In genomic region chr1:33080373-33080772, GRCh38 we compare ENCODE assay signal across 8 cellular contexts. TPM values are rescaled to one million over a fixed set of nuclear protein-coding genes. Genes with fewer than 3 reads are reported as not detected.
DNase-seq lines count a peak whose midpoint lies in the region; ATAC-seq and TF ChIP-seq lines count a peak whose summit lies in the region.

No MANE protein-coding gene starts in this region.

- no peak for TF ChIP-seq CTCF in HFF-Myc (IDR thresholded peaks at IDR 0.05; ENCODE audit: low read depth, low read length, missing control alignments)

- no peaks in the 10 kb centered on the region for H3K36me3 Mint-ChIP-seq in activated CD4-positive, alpha-beta memory T cell treated with anti-CD3 and anti-CD28 coated beads, Interleukin-2, amount 10 ng/mL, durations not matched to agents 7 days and 5 days (ENCODE audit: low read depth)
- H3K36me3 Mint-ChIP-seq in stimulated activated effector memory CD8-positive, alpha-beta T cell treated with anti-CD3 and anti-CD28 coated beads, Interleukin-12 subunit alpha, Interleukin-12 subunit beta, amount 100 ng/mL, for 72 hours: no peaks in the 10 kb centered on the region

- no peak overlapping the region for H3K27ac Mint-ChIP-seq in activated CD4-positive, alpha-beta memory T cell treated with anti-CD3 and anti-CD28 coated beads, Interleukin-2, amount 10 ng/mL, durations not matched to agents 7 days and 5 days
- H3K27ac Mint-ChIP-seq in stimulated activated effector memory CD8-positive, alpha-beta T cell treated with anti-CD3 and anti-CD28 coated beads, Interleukin-12 subunit alpha, Interleukin-12 subunit beta, amount 100 ng/mL, for 72 hours: peak overlapping the region; percentile 76

- peaks cover 21% of the 10 kb centered on the region for H3K4me1 Mint-ChIP-seq in activated CD4-positive, alpha-beta memory T cell treated with anti-CD3 and anti-CD28 coated beads, Interleukin-2, amount 10 ng/mL, durations not matched to agents 7 days and 5 days
- peaks cover 9% of the 10 kb centered on the region for H3K4me1 Mint-ChIP-seq in stimulated activated effector memory CD8-positive, alpha-beta T cell treated with anti-CD3 and anti-CD28 coated beads, Interleukin-12 subunit alpha, Interleukin-12 subunit beta, amount 100 ng/mL, for 72 hours

- peak overlapping the region; percentile 73 for H3K4me3 Mint-ChIP-seq in activated CD4-positive, alpha-beta memory T cell treated with anti-CD3 and anti-CD28 coated beads, Interleukin-2, amount 10 ng/mL, durations not matched to agents 7 days and 5 days
- peak overlapping the region; percentile 65 for H3K4me3 Mint-ChIP-seq in stimulated activated effector memory CD8-positive, alpha-beta T cell treated with anti-CD3 and anti-CD28 coated beads, Interleukin-12 subunit alpha, Interleukin-12 subunit beta, amount 100 ng/mL, for 72 hours

- CTCF ChIA-PET in activated CD4-positive, alpha-beta memory T cell treated with anti-CD3 and anti-CD28 coated beads, Interleukin-2, amount 10 ng/mL, durations not matched to agents 7 days and 5 days (lab: Charles Lee): interaction anchor here (0.8 to 1.8 kb wide), 8 partner anchors 16 to 368 kb away, joined by 3 to 11 read pairs (median 4); no protein-coding TSS in a partner anchor

- H3K27me3 ChIP-seq in iPS-15b (ENCODE audit: control insufficient read depth, insufficient read depth, low read length): peaks cover 44% of the 10 kb centered on the region

- no peak for DNase-seq in HFF-Myc (ENCODE audit: extremely low read depth, low read depth)
- DNase-seq in activated CD4-positive, alpha-beta memory T cell treated with anti-CD3 and anti-CD28 coated beads, Interleukin-2, amount 10 ng/mL, durations not matched to agents 7 days and 5 days: no peak
- no peak for DNase-seq in stimulated activated effector memory CD8-positive, alpha-beta T cell treated with anti-CD3 and anti-CD28 coated beads, Interleukin-12 subunit alpha, Interleukin-12 subunit beta, amount 100 ng/mL, for 72 hours (ENCODE audit: low spot score in 2 of 2)
- DNase-seq in stimulated activated naive CD4-positive, alpha-beta T cell treated with Interleukin-2 at 50 U/mL for 16 hours (lab: John Stamatoyannopoulos, UW): no peak
- DNase-seq in NCI-H774 (lab: John Stamatoyannopoulos, UW): no peak

- H3K27me3 Mint-ChIP-seq in activated CD4-positive, alpha-beta memory T cell treated with anti-CD3 and anti-CD28 coated beads, Interleukin-2, amount 10 ng/mL, durations not matched to agents 7 days and 5 days: peaks cover 19% of the 10 kb centered on the region

- H3K4me3 ChIP-seq in HFF-Myc (replicated peaks; ENCODE audit: low read depth, low read length) (peak overlapping the region; percentile 69), iPS-15b (ENCODE audit: low read depth, low read length) (peak overlapping the region; percentile 81)

- no peaks in the 10 kb centered on the region for H3K9me3 ChIP-seq in iPS-15b (ENCODE audit: control insufficient read depth, insufficient read depth, low read length)

- H3K9ac ChIP-seq in iPS-15b (ENCODE audit: low read depth, low read length): no peak overlapping the region

- H3K9me3 Mint-ChIP-seq in activated CD4-positive, alpha-beta memory T cell treated with anti-CD3 and anti-CD28 coated beads, Interleukin-2, amount 10 ng/mL, durations not matched to agents 7 days and 5 days: no peaks in the 10 kb centered on the region
- no peaks in the 10 kb centered on the region for H3K9me3 Mint-ChIP-seq in stimulated activated effector memory CD8-positive, alpha-beta T cell treated with anti-CD3 and anti-CD28 coated beads, Interleukin-12 subunit alpha, Interleukin-12 subunit beta, amount 100 ng/mL, for 72 hours

- ATAC-seq in stimulated activated effector memory CD8-positive, alpha-beta T cell treated with anti-CD3 and anti-CD28 coated beads, Interleukin-12 subunit alpha, Interleukin-12 subunit beta, amount 100 ng/mL, for 72 hours: no peak
- ATAC-seq in HG03521 (IDR thresholded peaks at IDR 0.05; ENCODE audit: unreplicated experiment) (no peak), GM19452 (IDR thresholded peaks at IDR 0.05; ENCODE audit: unreplicated experiment) (no peak)

- H3K4me1 ChIP-seq in iPS-15b (ENCODE audit: control insufficient read depth, insufficient read depth, low read length): no peaks in the 10 kb centered on the region

- POLR2A ChIA-PET in activated CD4-positive, alpha-beta memory T cell treated with anti-CD3 and anti-CD28 coated beads, Interleukin-2, amount 10 ng/mL, durations not matched to agents 7 days and 5 days (lab: Charles Lee): interaction anchor here (0.6 to 1.8 kb wide), 5 partner anchors 9 to 116 kb away, joined by 3 to 7 read pairs (median 4); partner anchors contain the start of gene RNF19B

- H3K36me3 ChIP-seq in iPS-15b (ENCODE audit: control insufficient read depth, insufficient read depth, low read length): no peaks in the 10 kb centered on the region

RNA-seq across cellular contexts. Expression of gene AZIN2, which starts 0.6 kb away (rescaled TPM):
- 1 to 10 TPM; 3.9 to 4.5 TPM for total RNA-seq in activated CD4-positive, alpha-beta memory T cell treated with anti-CD3 and anti-CD28 coated beads, Interleukin-2, amount 10 ng/mL, durations not matched to agents 7 days and 5 days

RNA-seq across cellular contexts. Expression of gene AK2, which starts 43.7 kb away (rescaled TPM):
- total RNA-seq in activated CD4-positive, alpha-beta memory T cell treated with anti-CD3 and anti-CD28 coated beads, Interleukin-2, amount 10 ng/mL, durations not matched to agents 7 days and 5 days: 100 to 1,000 TPM; 189 to 192 TPM
